Comparison of ENCODE assay signal across 1 cellular context in genomic region chr17:7249830-7250229, GRCh38.
TF ChIP-seq lines count a peak whose summit lies in the region.

No MANE protein-coding gene starts in this region.

TF ChIP-seq in HEK293, 187 proteins besides CTCF, POLR2A, EP300 and RAD21 (continued from another document):
- no peak for TF ChIP-seq ZNF248 (tag by site-specific recombination; IDR thresholded peaks at IDR 0.05)
- no peak for TF ChIP-seq ZNF501 (tag by site-specific recombination; IDR thresholded peaks at IDR 0.05)
- no peak for TF ChIP-seq ZBTB1 (tag by site-specific recombination; IDR thresholded peaks at IDR 0.05)
- TF ChIP-seq GLIS2 (tag by site-specific recombination; IDR thresholded peaks at IDR 0.05): no peak
- no peak for TF ChIP-seq ZEB2 (tag by site-specific recombination; IDR thresholded peaks at IDR 0.05)
- TF ChIP-seq ZIC2 (tag by site-specific recombination; IDR thresholded peaks at IDR 0.05): no peak
- no peak for TF ChIP-seq ZNF785 (tag by site-specific recombination; IDR thresholded peaks at IDR 0.05)
